22 cellular contexts compared by ENCODE assay signal in the genomic region with DNA sequence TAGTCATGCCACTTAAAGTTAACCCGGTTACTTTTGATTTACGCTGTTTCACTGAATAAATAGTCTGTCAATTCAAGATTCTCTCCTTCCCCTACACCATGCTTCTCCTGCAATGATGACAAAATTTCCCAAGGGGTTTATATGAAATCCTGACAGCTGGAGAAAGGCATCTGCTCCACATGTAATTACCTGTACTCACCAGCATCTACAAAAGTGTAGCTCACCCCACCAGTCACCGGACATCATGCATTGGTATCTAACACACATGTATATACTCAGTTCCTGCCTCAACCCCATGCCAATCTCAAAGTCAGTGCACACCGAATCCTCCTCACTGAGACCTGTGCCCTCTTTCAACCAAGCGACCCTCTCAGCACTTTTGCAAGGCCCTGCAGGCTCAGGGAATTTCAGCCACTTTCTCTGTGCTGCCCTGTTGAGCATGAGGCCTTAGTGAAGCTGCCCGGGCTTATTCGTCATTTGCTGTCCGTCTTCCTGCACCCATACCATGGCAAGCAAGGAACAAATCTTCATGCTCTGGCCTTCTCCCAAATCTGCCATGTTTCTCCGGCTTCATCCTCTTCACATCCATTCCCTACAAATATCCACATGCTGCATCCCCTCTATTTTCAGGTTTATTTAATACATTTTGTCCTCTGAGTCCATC.
"Had no signal": no experiment of that assay in that cellular context is flagged by ENCODE, and none has a peak within 500 bp of the region (broad histone marks: within the 10 kb centered on the region; RNA-seq: fewer than 3 reads in every experiment).

No MANE protein-coding gene starts in this region.

- H3K4me1 Mint-ChIP-seq: activated CD4-positive, alpha-beta memory T cell treated with anti-CD3 and anti-CD28 coated beads, Interleukin-2, amount 10 ng/mL, durations not matched to agents 7 days and 5 days; activated CD4-positive, alpha-beta T cell treated with anti-CD3 and anti-CD28 coated beads, Interleukin-2, amount 10 ng/mL, durations not matched to agents 24 days and 14 days; activated naive CD4-positive, alpha-beta T cell treated with anti-CD3 and anti-CD28 coated beads, Interleukin-2, amount 10 ng/mL, durations not matched to agents 7 days and 5 days; nephron had no signal

- H3K27ac ChIP-seq: colonic mucosa, dorsolateral prefrontal cortex, esophagus squamous epithelium, gastroesophageal sphincter, heart left ventricle, testis had no signal

- ATAC-seq: activated CD4-positive, CD25-positive, alpha-beta regulatory T cell treated with anti-CD3 and anti-CD28 coated beads, Interleukin-2, amount 50 U/mL, for 24 hours; activated T-cell treated with anti-CD3 and anti-CD28 coated beads, Interleukin-2, amount 50 U/mL, for 72 hours; gastroesophageal sphincter; heart left ventricle; left cardiac atrium had no signal

- H3K4me1 ChIP-seq: colonic mucosa, esophagus squamous epithelium, gastroesophageal sphincter, heart left ventricle, testis had no signal

- H3K36me3 Mint-ChIP-seq: activated naive CD4-positive, alpha-beta T cell treated with anti-CD3 and anti-CD28 coated beads, Interleukin-2, amount 10 ng/mL, durations not matched to agents 7 days and 5 days; type B pancreatic cell had no signal

- H3K27ac Mint-ChIP-seq: activated CD4-positive, alpha-beta memory T cell treated with anti-CD3 and anti-CD28 coated beads, Interleukin-2, amount 10 ng/mL, durations not matched to agents 7 days and 5 days; activated CD4-positive, alpha-beta T cell treated with anti-CD3 and anti-CD28 coated beads, Interleukin-2, amount 10 ng/mL, durations not matched to agents 24 days and 14 days; activated naive CD4-positive, alpha-beta T cell treated with anti-CD3 and anti-CD28 coated beads, Interleukin-2, amount 10 ng/mL, durations not matched to agents 7 days and 5 days; activated T-cell treated with anti-CD3 and anti-CD28 coated beads, Interleukin-2, amount 50 U/mL, for 72 hours; nephron; type B pancreatic cell had no signal

- H3K9me3 ChIP-seq: colonic mucosa, esophagus squamous epithelium, testis had no signal

- H3K36me3 ChIP-seq: colonic mucosa, esophagus squamous epithelium, gastroesophageal sphincter, heart left ventricle had no signal

- H3K4me3 Mint-ChIP-seq: activated CD4-positive, alpha-beta memory T cell treated with anti-CD3 and anti-CD28 coated beads, Interleukin-2, amount 10 ng/mL, durations not matched to agents 7 days and 5 days; activated CD4-positive, alpha-beta T cell treated with anti-CD3 and anti-CD28 coated beads, Interleukin-2, amount 10 ng/mL, durations not matched to agents 24 days and 14 days; activated naive CD4-positive, alpha-beta T cell treated with anti-CD3 and anti-CD28 coated beads, Interleukin-2, amount 10 ng/mL, durations not matched to agents 7 days and 5 days; activated T-cell treated with anti-CD3 and anti-CD28 coated beads, Interleukin-2, amount 50 U/mL, for 72 hours; nephron; type B pancreatic cell had no signal

- DNase-seq: activated CD4-positive, alpha-beta memory T cell treated with anti-CD3 and anti-CD28 coated beads, Interleukin-2, amount 10 ng/mL, durations not matched to agents 7 days and 5 days; activated CD4-positive, alpha-beta T cell treated with anti-CD3 and anti-CD28 coated beads, Interleukin-2, amount 10 ng/mL, durations not matched to agents 24 days and 14 days; activated effector memory CD4-positive, alpha-beta T cell treated with Interleukin-2 at 50 U/mL for 16 hours; activated naive CD4-positive, alpha-beta T cell treated with anti-CD3 and anti-CD28 coated beads, Interleukin-2, amount 10 ng/mL, durations not matched to agents 7 days and 5 days; activated T-cell treated with anti-CD3 and anti-CD28 coated beads, Interleukin-2, amount 50 U/mL, for 72 hours; amygdala; colonic mucosa; dorsolateral prefrontal cortex; esophagus squamous epithelium; heart left ventricle; islet precursor cell; left cardiac atrium; midbrain; nucleus accumbens; stimulated activated CD4-positive, alpha-beta T cell treated with anti-CD3 and anti-CD28 coated beads, Interleukin-2, amount 100 ng/mL, for 48 hours; stimulated activated CD8-positive, alpha-beta memory T cell treated with anti-CD3 and anti-CD28 coated beads, Interleukin-4, amount 100 ng/mL, for 48 hours; stimulated activated naive CD4-positive, alpha-beta T cell; testis had no signal

- H3K27me3 Mint-ChIP-seq: activated CD4-positive, alpha-beta memory T cell treated with anti-CD3 and anti-CD28 coated beads, Interleukin-2, amount 10 ng/mL, durations not matched to agents 7 days and 5 days; activated CD4-positive, alpha-beta T cell treated with anti-CD3 and anti-CD28 coated beads, Interleukin-2, amount 10 ng/mL, durations not matched to agents 24 days and 14 days; activated naive CD4-positive, alpha-beta T cell treated with anti-CD3 and anti-CD28 coated beads, Interleukin-2, amount 10 ng/mL, durations not matched to agents 7 days and 5 days; type B pancreatic cell had no signal

- H3K27me3 ChIP-seq: colonic mucosa, dorsolateral prefrontal cortex, esophagus squamous epithelium, gastroesophageal sphincter, heart left ventricle, testis had no signal

- H3K9me3 Mint-ChIP-seq: activated CD4-positive, alpha-beta memory T cell treated with anti-CD3 and anti-CD28 coated beads, Interleukin-2, amount 10 ng/mL, durations not matched to agents 7 days and 5 days; activated CD4-positive, alpha-beta T cell treated with anti-CD3 and anti-CD28 coated beads, Interleukin-2, amount 10 ng/mL, durations not matched to agents 24 days and 14 days; activated naive CD4-positive, alpha-beta T cell treated with anti-CD3 and anti-CD28 coated beads, Interleukin-2, amount 10 ng/mL, durations not matched to agents 7 days and 5 days; type B pancreatic cell had no signal

- H3K4me3 ChIP-seq: colonic mucosa, dorsolateral prefrontal cortex, esophagus squamous epithelium, gastroesophageal sphincter, heart left ventricle, testis had no signal
